ENCODE assay signal across 1 cellular context in the genomic region with DNA sequence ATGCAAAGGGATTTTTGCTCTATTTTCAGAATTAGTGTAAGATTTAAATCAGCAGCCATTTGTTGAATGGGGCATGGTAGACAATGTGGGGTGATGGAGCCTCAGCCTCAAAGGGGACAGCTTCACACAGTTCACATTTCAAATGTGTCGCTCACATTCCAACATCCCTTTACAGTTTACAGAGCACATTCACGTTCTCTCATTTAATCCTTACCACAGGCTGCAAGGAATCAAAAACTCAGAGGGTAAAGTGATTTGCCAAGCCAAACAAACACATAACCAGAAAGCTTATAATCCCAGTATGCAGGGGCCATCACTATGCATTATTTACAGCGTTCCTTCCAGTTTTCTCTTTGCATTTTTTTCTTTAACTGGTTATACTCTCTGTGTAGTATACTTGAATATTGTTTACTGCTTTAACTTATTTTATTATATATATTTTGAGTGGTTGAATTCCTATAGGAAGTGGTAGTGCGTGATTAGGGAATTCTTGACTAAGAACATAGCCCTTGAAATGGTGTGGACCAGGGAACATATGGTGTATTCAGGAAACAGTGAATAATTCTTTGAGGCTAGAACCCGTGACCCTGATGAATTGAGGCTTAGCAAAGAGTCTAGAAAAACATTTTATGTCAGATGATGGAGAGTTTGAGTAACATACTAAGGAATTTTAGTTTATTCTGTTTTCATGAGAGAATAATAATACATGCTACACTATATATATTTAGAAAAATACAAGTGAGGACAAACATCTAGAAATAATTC.
TF ChIP-seq lines count a peak whose summit lies in the region.

No MANE protein-coding gene starts in this region.

TF ChIP-seq in HepG2, 621 proteins besides CTCF, POLR2A, EP300 and RAD21:
- TF ChIP-seq ZNF816 (CRISPR knock-in tag; IDR thresholded peaks at IDR 0.05; ENCODE audit: borderline replicate concordance), result no peak
- TF ChIP-seq CREM (IDR thresholded peaks at IDR 0.05), result no peak
- TF ChIP-seq CREM (CRISPR knock-in tag; IDR thresholded peaks at IDR 0.05), result no peak
- TF ChIP-seq, protein P1, sequence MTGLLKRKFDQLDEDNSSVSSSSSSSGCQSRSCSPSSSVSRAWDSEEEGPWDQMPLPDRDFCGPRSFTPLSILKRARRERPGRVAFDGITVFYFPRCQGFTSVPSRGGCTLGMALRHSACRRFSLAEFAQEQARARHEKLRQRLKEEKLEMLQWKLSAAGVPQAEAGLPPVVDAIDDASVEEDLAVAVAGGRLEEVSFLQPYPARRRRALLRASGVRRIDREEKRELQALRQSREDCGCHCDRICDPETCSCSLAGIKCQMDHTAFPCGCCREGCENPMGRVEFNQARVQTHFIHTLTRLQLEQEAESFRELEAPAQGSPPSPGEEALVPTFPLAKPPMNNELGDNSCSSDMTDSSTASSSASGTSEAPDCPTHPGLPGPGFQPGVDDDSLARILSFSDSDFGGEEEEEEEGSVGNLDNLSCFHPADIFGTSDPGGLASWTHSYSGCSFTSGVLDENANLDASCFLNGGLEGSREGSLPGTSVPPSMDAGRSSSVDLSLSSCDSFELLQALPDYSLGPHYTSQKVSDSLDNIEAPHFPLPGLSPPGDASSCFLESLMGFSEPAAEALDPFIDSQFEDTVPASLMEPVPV (CRISPR knock-in tag; IDR thresholded peaks at IDR 0.05), result no peak
- TF ChIP-seq ARID2 (CRISPR knock-in tag; IDR thresholded peaks at IDR 0.05; ENCODE audit: borderline replicate concordance), result no peak
- no peak for TF ChIP-seq ZNF224 (CRISPR knock-in tag; IDR thresholded peaks at IDR 0.05)
- TF ChIP-seq, protein P2, sequence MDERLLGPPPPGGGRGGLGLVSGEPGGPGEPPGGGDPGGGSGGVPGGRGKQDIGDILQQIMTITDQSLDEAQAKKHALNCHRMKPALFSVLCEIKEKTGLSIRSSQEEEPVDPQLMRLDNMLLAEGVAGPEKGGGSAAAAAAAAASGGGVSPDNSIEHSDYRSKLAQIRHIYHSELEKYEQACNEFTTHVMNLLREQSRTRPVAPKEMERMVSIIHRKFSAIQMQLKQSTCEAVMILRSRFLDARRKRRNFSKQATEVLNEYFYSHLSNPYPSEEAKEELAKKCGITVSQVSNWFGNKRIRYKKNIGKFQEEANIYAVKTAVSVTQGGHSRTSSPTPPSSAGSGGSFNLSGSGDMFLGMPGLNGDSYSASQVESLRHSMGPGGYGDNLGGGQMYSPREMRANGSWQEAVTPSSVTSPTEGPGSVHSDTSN (CRISPR knock-in tag; IDR thresholded peaks at IDR 0.05), result no peak
- TF ChIP-seq ZBTB38 (CRISPR knock-in tag; IDR thresholded peaks at IDR 0.05), result no peak
- no peak for TF ChIP-seq SNAI1 (CRISPR knock-in tag; IDR thresholded peaks at IDR 0.05; ENCODE audit: borderline replicate concordance)
- no peak for TF ChIP-seq MTA3 (CRISPR knock-in tag; IDR thresholded peaks at IDR 0.05)
